ENCODE assay signal across 1 cellular context in genomic region chr15:52786436-52787122, GRCh38.
TF ChIP-seq lines count a peak whose summit lies in the region.

No MANE protein-coding gene starts in this region.

TF ChIP-seq in HepG2, 621 proteins besides CTCF, POLR2A, EP300 and RAD21 (continued from another document and continues in another):
- no peak for TF ChIP-seq REL (CRISPR knock-in tag; conservative IDR thresholded peaks at IDR 0.05)
- TF ChIP-seq HNRNPK (IDR thresholded peaks at IDR 0.05; ENCODE audit: low read depth, low read length, poor library complexity, severe bottlenecking): no peak
- TF ChIP-seq ZNF619 (CRISPR knock-in tag; IDR thresholded peaks at IDR 0.05): no peak
- no peak for TF ChIP-seq CENPBD1 (CRISPR knock-in tag; IDR thresholded peaks at IDR 0.05; ENCODE audit: borderline replicate concordance, low read depth)
- no peak for TF ChIP-seq ZNF713 (CRISPR knock-in tag; IDR thresholded peaks at IDR 0.05)
- TF ChIP-seq FOSL1 (CRISPR knock-in tag; IDR thresholded peaks at IDR 0.05; ENCODE audit: borderline replicate concordance): no peak
- TF ChIP-seq ZNF761 (CRISPR knock-in tag; conservative IDR thresholded peaks at IDR 0.05): 0 out of 2 replicates have a peak, but pooled peaks have one; percentile 58
- TF ChIP-seq JUNB (CRISPR knock-in tag; IDR thresholded peaks at IDR 0.05; ENCODE audit: borderline replicate concordance): no peak
- no peak for TF ChIP-seq ISX (CRISPR knock-in tag; conservative IDR thresholded peaks at IDR 0.05)
- no peak for TF ChIP-seq NFE2L1 (CRISPR knock-in tag; IDR thresholded peaks at IDR 0.05; ENCODE audit: borderline replicate concordance)
- no peak for TF ChIP-seq ZBTB34 (CRISPR knock-in tag; IDR thresholded peaks at IDR 0.05)
- TF ChIP-seq ZBTB49 (CRISPR knock-in tag; IDR thresholded peaks at IDR 0.05; ENCODE audit: borderline replicate concordance): no peak
- peak; percentile 73; the same call in 1 of the 2 replicates for TF ChIP-seq ZNF710 (CRISPR knock-in tag; IDR thresholded peaks at IDR 0.05; ENCODE audit: borderline replicate concordance)
- no peak for TF ChIP-seq ZNF580 (CRISPR knock-in tag; IDR thresholded peaks at IDR 0.05; ENCODE audit: borderline replicate concordance, low read depth)
- no peak for TF ChIP-seq USF2 (IDR thresholded peaks at IDR 0.05; ENCODE audit: low read depth, low read length)
- no peak for TF ChIP-seq USF2 (CRISPR knock-in tag; IDR thresholded peaks at IDR 0.05; ENCODE audit: borderline replicate concordance)
- no peak for TF ChIP-seq ELF3 (CRISPR knock-in tag; IDR thresholded peaks at IDR 0.05)
- TF ChIP-seq HNRNPUL1 (IDR thresholded peaks at IDR 0.05; ENCODE audit: low read depth, low read length): no peak
- no peak for TF ChIP-seq ZNF230 (CRISPR knock-in tag; IDR thresholded peaks at IDR 0.05)
- TF ChIP-seq ZNF891 (CRISPR knock-in tag; IDR thresholded peaks at IDR 0.05): no peak
- TF ChIP-seq NFE2L2 (IDR thresholded peaks at IDR 0.05; ENCODE audit: low read length): no peak
- TF ChIP-seq JARID2 (CRISPR knock-in tag; IDR thresholded peaks at IDR 0.05; ENCODE audit: insufficient replicate concordance): no peak
- TF ChIP-seq ZNF530 (CRISPR knock-in tag; IDR thresholded peaks at IDR 0.05; ENCODE audit: low read depth): no peak
- no peak for TF ChIP-seq STAT5B (CRISPR knock-in tag; IDR thresholded peaks at IDR 0.05)
- TF ChIP-seq ZNF225 (CRISPR knock-in tag; IDR thresholded peaks at IDR 0.05): no peak
- no peak for TF ChIP-seq PAF1 (CRISPR knock-in tag; IDR thresholded peaks at IDR 0.05)
- no peak for TF ChIP-seq HMG20B (CRISPR knock-in tag; conservative IDR thresholded peaks at IDR 0.05)
- no peak; the same call in 1 of the 2 replicates for TF ChIP-seq MYNN (CRISPR knock-in tag; IDR thresholded peaks at IDR 0.05; ENCODE audit: low read depth)
- no peak for TF ChIP-seq ZNF512 (CRISPR knock-in tag; IDR thresholded peaks at IDR 0.05)
- no peak for TF ChIP-seq PRDM10 (CRISPR knock-in tag; IDR thresholded peaks at IDR 0.05; ENCODE audit: low read depth)
- no peak for TF ChIP-seq SMYD3 (CRISPR knock-in tag; IDR thresholded peaks at IDR 0.05)
- peak; percentile 35; the same call in 1 of the 2 replicates for TF ChIP-seq ARID5B (CRISPR knock-in tag; IDR thresholded peaks at IDR 0.05)
- no peak for TF ChIP-seq ZNF607 (CRISPR knock-in tag; IDR thresholded peaks at IDR 0.05; ENCODE audit: borderline replicate concordance)
- no peak for TF ChIP-seq JDP2 (CRISPR knock-in tag; IDR thresholded peaks at IDR 0.05; ENCODE audit: borderline replicate concordance)
- TF ChIP-seq ATF4 (CRISPR knock-in tag; IDR thresholded peaks at IDR 0.05): no peak
- no peak for TF ChIP-seq TFAP4 (IDR thresholded peaks at IDR 0.05; ENCODE audit: borderline replicate concordance, low read depth)
- no peak for TF ChIP-seq ZBTB1 (CRISPR knock-in tag; IDR thresholded peaks at IDR 0.05; ENCODE audit: borderline replicate concordance)
- no peak for TF ChIP-seq HMGA1 (CRISPR knock-in tag; conservative IDR thresholded peaks at IDR 0.05)
- TF ChIP-seq NRL (CRISPR knock-in tag; IDR thresholded peaks at IDR 0.05; ENCODE audit: borderline replicate concordance): no peak
- TF ChIP-seq ZIK1 (CRISPR knock-in tag; IDR thresholded peaks at IDR 0.05; ENCODE audit: borderline replicate concordance, low read depth): no peak
- no peak for TF ChIP-seq YEATS2 (CRISPR knock-in tag; IDR thresholded peaks at IDR 0.05; ENCODE audit: borderline replicate concordance)
- no peak for TF ChIP-seq ZNF775 (CRISPR knock-in tag; IDR thresholded peaks at IDR 0.05; ENCODE audit: borderline replicate concordance)
- no peak for TF ChIP-seq NKX3-1 (CRISPR knock-in tag; IDR thresholded peaks at IDR 0.05)
- no peak for TF ChIP-seq CEBPB (IDR thresholded peaks at IDR 0.05; ENCODE audit: borderline replicate concordance, low read depth, low read length)
